1 cellular context compared by ENCODE assay signal in genomic region chr1:244011251-244011650, GRCh38.
TF ChIP-seq lines count a peak whose summit lies in the region.

No MANE protein-coding gene starts in this region.

TF ChIP-seq in IMR-90, 13 proteins besides CTCF, POLR2A, EP300 and RAD21 (continued from another document):
- TF ChIP-seq FOS (IDR thresholded peaks at IDR 0.05; ENCODE audit: low read depth, low read length): no peak
